ENCODE assay signal across 20 cellular contexts in the genomic region with DNA sequence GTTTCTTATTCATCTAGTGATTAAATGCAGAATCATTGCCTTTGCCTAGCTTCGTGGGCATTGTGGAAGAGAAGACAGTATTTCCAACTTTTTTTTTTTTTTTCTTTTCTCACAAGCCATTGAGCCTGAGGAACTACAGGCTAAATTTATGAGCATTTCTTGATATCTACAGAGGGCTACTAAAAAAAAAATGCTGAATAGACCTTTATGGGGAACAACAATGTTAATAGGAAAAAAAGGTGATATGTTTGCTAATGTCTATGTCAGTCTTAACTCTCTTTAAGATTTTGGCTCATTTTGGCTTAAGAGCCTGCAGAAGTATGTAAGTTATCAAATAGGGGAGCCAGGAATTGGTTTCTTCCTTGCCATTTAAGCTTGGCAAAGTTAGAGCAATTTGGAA. TPM values are rescaled to one million over a fixed set of nuclear protein-coding genes. Genes with fewer than 3 reads are reported as not detected.
DNase-seq lines count a peak whose midpoint lies in the region; ATAC-seq, FAIRE-seq and TF ChIP-seq lines count a peak whose summit lies in the region.
"Had no signal": no experiment of that assay in that cellular context is flagged by ENCODE, and none has a peak within 500 bp of the region (broad histone marks: within the 10 kb centered on the region; RNA-seq: fewer than 3 reads in every experiment).

No MANE protein-coding gene starts in this region.

- H3K4me1 Mint-ChIP-seq in IgD-negative memory B cell (peaks cover 18 to 22% (median 20%) of the 10 kb centered on the region in 3 donors), progenitor cell of endocrine pancreas (ENCODE audit: low read depth) (peaks cover 9% of the 10 kb centered on the region)

- H3K4me1 ChIP-seq in A549 (peaks cover 11% of the 10 kb centered on the region; the same call in 2 of the 3 replicates), esophagus muscularis mucosa (peaks cover 15 to 44% (median 41%) of the 10 kb centered on the region in 4 donors)

- no peaks in the 10 kb centered on the region for H3K27me3 Mint-ChIP-seq in IgD-negative memory B cell
- no peaks in the 10 kb centered on the region for H3K27me3 Mint-ChIP-seq in progenitor cell of endocrine pancreas

- no peak for TF ChIP-seq CTCF in A549 (IDR thresholded peaks at IDR 0.05)
- TF ChIP-seq CTCF in esophagus muscularis mucosa (IDR thresholded peaks at IDR 0.05): no peak
- TF ChIP-seq CTCF in progenitor cell of endocrine pancreas (IDR thresholded peaks at IDR 0.05; ENCODE audit: unreplicated experiment): no peak

- CTCF ChIA-PET in A549 (lab: Yijun Ruan, JAX): interaction anchor here (0.7 to 1.7 kb wide), 7 partner anchors 9 to 198 kb away, joined by 3 to 5 read pairs (median 3); partner anchors contain the start of gene CASC3

- H3K4me3 Mint-ChIP-seq in IgD-negative memory B cell (peak overlapping the region in 3 of 4 donors; percentile 42 to 72 (median 44)), progenitor cell of endocrine pancreas (ENCODE audit: low read depth) (no peak overlapping the region)
- H3K4me3 Mint-ChIP-seq: T-helper 2 cell treated with Interferon-gamma antibody and Interleukin-4, amounts not matched to agents 5 μg/mL and 100 μg/mL, for 36 hours had no signal

- H3K36me3 Mint-ChIP-seq in IgD-negative memory B cell (peaks cover 2% of the 10 kb centered on the region), progenitor cell of endocrine pancreas (ENCODE audit: insufficient read depth) (peaks cover 7% of the 10 kb centered on the region)

- ATAC-seq in A549: no peak
- ATAC-seq: body of pancreas, left colon had no signal

- intact Hi-C loops in esophagus muscularis mucosa (cut with DNase I): no loop called here

- POLR2A ChIA-PET in A549 (lab: Yijun Ruan, JAX): no interaction called here

- H3K27ac Mint-ChIP-seq in IgD-negative memory B cell (peak overlapping the region in 2 of 3 donors; percentile 46 to 81), progenitor cell of endocrine pancreas (peak overlapping the region; percentile 76)
- H3K27ac Mint-ChIP-seq: T-helper 2 cell treated with Interferon-gamma antibody and Interleukin-4, amounts not matched to agents 5 μg/mL and 100 μg/mL, for 36 hours had no signal

- DNase-seq in A549 (ENCODE audit: low read depth in 1 of 2, low spot score in 1 of 2) (no peak), esophagus muscularis mucosa (ENCODE audit: extremely low spot score) (no peak), progenitor cell of endocrine pancreas (ENCODE audit: low spot score, unreplicated experiment) (no peak), COLO668 (lab: John Stamatoyannopoulos, UW; ENCODE audit: unreplicated experiment) (no peak), T-helper 2 cell (no peak), Kasumi-1 (lab: John Stamatoyannopoulos, UW) (no peak), activated T-cell treated with anti-CD3 and anti-CD28 coated beads for 4 hours (no peak)
- DNase-seq: activated CD4-positive, CD25-positive, alpha-beta regulatory T cell treated with anti-CD3 and anti-CD28 coated beads, Interleukin-2, amount 50 U/mL, for 72 hours; activated gamma-delta T cell treated with Interleukin-2 at 50 U/mL for 16 hours; EL; GOT3; left colon; NCI-H187 treated with DMSO at 0.1 percent for 48 hours; NCI-H446 treated with DMSO at 0.1 percent for 48 hours; Right ventricle myocardium superior; small intestine had no signal

- WGBS in A549 (ENCODE audit: missing lambda C conversion rate): 86% methylated on average over 1 of the region's 1 CpG
- 23% methylated on average over 1 of the region's 1 CpG for WGBS in esophagus muscularis mucosa

- TF ChIP-seq EP300 in A549 (IDR thresholded peaks at IDR 0.05) (no peak), esophagus muscularis mucosa (IDR thresholded peaks at IDR 0.05) (no peak)

- no peaks in the 10 kb centered on the region for H3K27me3 ChIP-seq in esophagus muscularis mucosa
- H3K27me3 ChIP-seq: body of pancreas had no signal

- no peak for TF ChIP-seq POLR2A in A549 (IDR thresholded peaks at IDR 0.05; ENCODE audit: low read length)
- TF ChIP-seq POLR2A in esophagus muscularis mucosa (IDR thresholded peaks at IDR 0.05; ENCODE audit: low read depth): no peak

- no peak for FAIRE-seq in A549 (lab: Jason Lieb, UNC)
- FAIRE-seq: small intestine had no signal

- H3K27ac ChIP-seq in A549 (no peak overlapping the region), esophagus muscularis mucosa (replicated peaks in 1 of 4) (peak overlapping the region; percentile 1 to 42 (median 34))
- H3K27ac ChIP-seq: parathyroid adenoma had no signal

- peaks cover 0 to 11% (median 5%) of the 10 kb centered on the region in 4 donors for H3K36me3 ChIP-seq in esophagus muscularis mucosa

- H3K4me2 ChIP-seq in A549: no peak overlapping the region

- H3K9me3 Mint-ChIP-seq in IgD-negative memory B cell (no peaks in the 10 kb centered on the region), progenitor cell of endocrine pancreas (ENCODE audit: low read depth) (no peaks in the 10 kb centered on the region)
- H3K9me3 Mint-ChIP-seq: T-helper 2 cell treated with Interferon-gamma antibody and Interleukin-4, amounts not matched to agents 5 μg/mL and 100 μg/mL, for 36 hours had no signal

- H3K4me3 ChIP-seq in A549 (no peak overlapping the region), esophagus muscularis mucosa (no peak overlapping the region)
- H3K4me3 ChIP-seq: body of pancreas had no signal

- no peak for TF ChIP-seq RAD21 in A549 (conservative IDR thresholded peaks at IDR 0.05 in 1 of 2, IDR thresholded peaks at IDR 0.05 in 1 of 2)

- H3K9me3 ChIP-seq in A549 (no peaks in the 10 kb centered on the region), esophagus muscularis mucosa (no peaks in the 10 kb centered on the region)
- H3K9me3 ChIP-seq: body of pancreas had no signal

TF ChIP-seq in A549, 52 proteins besides CTCF, POLR2A, EP300 and RAD21:
- no peak for TF ChIP-seq RCOR1 (IDR thresholded peaks at IDR 0.05; ENCODE audit: low read depth, low read length)
- peak; percentile 70 for TF ChIP-seq MAFK (IDR thresholded peaks at IDR 0.05; ENCODE audit: partially characterized antibody)
TF ChIP-seq in A549: peak in this region for 1.

RNA-seq across cellular contexts. Expression of gene WIPF2, which starts 6.0 kb away (rescaled TPM):
- polyA plus RNA-seq in A549 (2011; rRNA removed): 13.8 and 15.3 TPM in 2 replicates
- polyA plus RNA-seq in A549 (2012; cell fraction: cytosol; rRNA removed): 7.9 and 10.4 TPM in 2 replicates
- 8.6 and 10.5 TPM in 2 replicates for polyA plus RNA-seq in A549 (2012; cell fraction: nucleus; rRNA removed)
- 19.3 to 21.5 TPM (median 20.8 TPM) in 3 replicates for polyA plus RNA-seq in A549 (2017; fragmentation: RNase III; extraction: RNeasy Plus Mini Kit Qiagen cat#74134 plus additional on column Dnase treatment)
- polyA minus RNA-seq in A549 (2011; rRNA and poly(A)+ RNA removed): 11.0 and 16.4 TPM in 2 replicates
- polyA plus RNA-seq in IgD-negative memory B cell: 11.4 TPM
- total RNA-seq in esophagus muscularis mucosa: 10 to 100 TPM in 2 of 4 donors, 1 to 10 TPM in 2; 7.8 to 21.5 (median 12.1) TPM
- 37.5 and 38.2 TPM in 2 replicates for total RNA-seq in progenitor cell of endocrine pancreas

RNA-seq across cellular contexts. Expression of gene RAPGEFL1, which starts 47.9 kb away (rescaled TPM):
- polyA plus RNA-seq in A549 (2011; rRNA removed): 3.7 and 4.1 TPM in 2 replicates
- 4.6 and 5.6 TPM in 2 replicates for polyA plus RNA-seq in A549 (2012; cell fraction: cytosol; rRNA removed)
- 43.7 and 49.2 TPM in 2 replicates for polyA plus RNA-seq in A549 (2012; cell fraction: nucleus; rRNA removed)
- polyA plus RNA-seq in A549 (2017; fragmentation: RNase III; extraction: RNeasy Plus Mini Kit Qiagen cat#74134 plus additional on column Dnase treatment): 4.7 to 4.8 TPM (median 4.8 TPM) in 3 replicates
- 5.9 and 6.8 TPM in 2 replicates for polyA minus RNA-seq in A549 (2011; rRNA and poly(A)+ RNA removed)
- polyA plus RNA-seq in IgD-negative memory B cell: 0.69 TPM
- total RNA-seq in esophagus muscularis mucosa: 1 to 10 TPM; 1.5 to 5.4 (median 2.9) TPM
- 17.0 and 18.3 TPM in 2 replicates for total RNA-seq in progenitor cell of endocrine pancreas

Comparison
In these comparisons a context has a peak if more than half of its experiments do, and no peak if none do; other contexts are left out.
1. H3K27ac ChIP-seq: peak in esophagus muscularis mucosa (4 of 4); none in A549 (0 of 2).